Comparison of ENCODE assay signal across 33 cellular contexts in genomic region chr7:115984105-115984504, GRCh38. TPM values are rescaled to one million over a fixed set of nuclear protein-coding genes. Genes with fewer than 3 reads are reported as not detected.
"Had no signal": no experiment of that assay in that cellular context is flagged by ENCODE, and none has a peak within 500 bp of the region (broad histone marks: within the 10 kb centered on the region; RNA-seq: fewer than 3 reads in every experiment).

No MANE protein-coding gene starts in this region.

- ATAC-seq: activated CD4-positive, alpha-beta T cell treated with anti-CD3 and anti-CD28 coated beads for 36 hours; activated T-cell treated with anti-CD3 and anti-CD28 coated beads, Interleukin-2, amount 50 U/mL, for 4 hours; body of pancreas; effector memory CD8-positive, alpha-beta T cell; left lung; naive thymus-derived CD4-positive, alpha-beta T cell; right lobe of liver; T-cell had no signal

- H3K4me1 Mint-ChIP-seq: activated CD4-positive, alpha-beta T cell treated with anti-CD3 and anti-CD28 coated beads for 36 hours; activated naive CD8-positive, alpha-beta T cell treated with anti-CD3 and anti-CD28 coated beads for 36 hours; neural crest cell; T-cell had no signal

- H3K9me3 Mint-ChIP-seq: activated B cell treated with CpG ODN at 0.5 μM for 24 hours; activated naive CD8-positive, alpha-beta T cell treated with anti-CD3 and anti-CD28 coated beads for 36 hours; activated T-cell treated with anti-CD3 and anti-CD28 coated beads, Interleukin-2, amount 50 U/mL, for 4 hours; activated T-helper 2 cell treated with anti-CD3 and anti-CD28 coated beads, Interferon-gamma antibody, Interleukin-2, Interleukin-4, amounts not matched to agents 10 μg/mL and 5 μg/mL and 100 μg/mL, durations not matched to agents 14 hours and 24 hours and 36 hours; effector memory CD8-positive, alpha-beta T cell; neural crest cell; T-cell; type B pancreatic cell had no signal

- DNase-seq: activated B cell treated with CpG ODN at 0.5 μM for 24 hours; activated CD4-positive, alpha-beta T cell treated with anti-CD3 and anti-CD28 coated beads for 36 hours; activated CD4-positive, alpha-beta T cell treated with anti-CD3 and anti-CD28 coated beads, Interleukin-2, amount 50 U/mL, for 4 hours; activated CD8-positive, alpha-beta memory T cell treated with anti-CD3 and anti-CD28 coated beads, Interleukin-2, amount 50 U/mL, for 48 hours; activated naive CD4-positive, alpha-beta T cell; activated naive CD8-positive, alpha-beta T cell treated with anti-CD3 and anti-CD28 coated beads for 36 hours; activated T-cell treated with anti-CD3 and anti-CD28 coated beads, Interleukin-2, amount 50 U/mL, for 4 hours; amygdala; body of pancreas; caudate nucleus; dorsolateral prefrontal cortex; effector memory CD8-positive, alpha-beta T cell; foreskin melanocyte; glutamatergic neuron; immature natural killer cell; kidney glomerular epithelial cell; left lung; naive thymus-derived CD4-positive, alpha-beta T cell; posterior cingulate gyrus; right lobe of liver; stimulated activated CD4-positive, alpha-beta T cell treated with anti-CD3 and anti-CD28 coated beads, Interleukin-2, amount 100 ng/mL, for 48 hours; stimulated activated naive CD4-positive, alpha-beta T cell treated with Interleukin-2 at 50 U/mL for 16 hours; T-cell; T-helper 9 cell had no signal

- H3K27ac ChIP-seq: body of pancreas, dorsolateral prefrontal cortex, esophagus muscularis mucosa, hepatocyte, left lung, right lobe of liver, thoracic aorta, vagina had no signal

- H3K4me3 ChIP-seq: body of pancreas, dorsolateral prefrontal cortex, esophagus muscularis mucosa, hepatocyte, left lung, lung, right lobe of liver, smooth muscle cell, thoracic aorta, vagina had no signal

- H3K27me3 Mint-ChIP-seq: activated B cell treated with CpG ODN at 0.5 μM for 24 hours; activated CD4-positive, alpha-beta T cell treated with anti-CD3 and anti-CD28 coated beads for 36 hours; activated naive CD8-positive, alpha-beta T cell treated with anti-CD3 and anti-CD28 coated beads for 36 hours; effector memory CD8-positive, alpha-beta T cell; naive thymus-derived CD4-positive, alpha-beta T cell; T-cell; type B pancreatic cell had no signal

- H3K27ac Mint-ChIP-seq: activated B cell treated with CpG ODN at 0.5 μM for 24 hours; activated CD4-positive, alpha-beta T cell treated with anti-CD3 and anti-CD28 coated beads for 36 hours; activated naive CD8-positive, alpha-beta T cell treated with anti-CD3 and anti-CD28 coated beads for 36 hours; activated T-helper 2 cell treated with anti-CD3 and anti-CD28 coated beads, Interferon-gamma antibody, Interleukin-2, Interleukin-4, amounts not matched to agents 10 μg/mL and 5 μg/mL and 100 μg/mL, durations not matched to agents 14 hours and 24 hours and 36 hours; effector memory CD8-positive, alpha-beta T cell; immature natural killer cell; naive thymus-derived CD4-positive, alpha-beta T cell; T-cell; type B pancreatic cell had no signal

- H3K27me3 ChIP-seq: body of pancreas, esophagus muscularis mucosa, hepatocyte, left lung, right lobe of liver, vagina had no signal

- H3K36me3 Mint-ChIP-seq: activated naive CD8-positive, alpha-beta T cell treated with anti-CD3 and anti-CD28 coated beads for 36 hours; immature natural killer cell; naive thymus-derived CD4-positive, alpha-beta T cell; T-cell; type B pancreatic cell had no signal

- H3K9me3 ChIP-seq: body of pancreas, esophagus muscularis mucosa, left lung, right lobe of liver, thoracic aorta, vagina had no signal

- H3K4me3 Mint-ChIP-seq: activated B cell treated with CpG ODN at 0.5 μM for 24 hours; activated CD4-positive, alpha-beta T cell treated with anti-CD3 and anti-CD28 coated beads for 36 hours; activated naive CD8-positive, alpha-beta T cell treated with anti-CD3 and anti-CD28 coated beads for 36 hours; activated T-cell treated with anti-CD3 and anti-CD28 coated beads, Interleukin-2, amount 50 U/mL, for 4 hours; effector memory CD8-positive, alpha-beta T cell; immature natural killer cell; naive thymus-derived CD4-positive, alpha-beta T cell; neural crest cell; T-cell; type B pancreatic cell had no signal

RNA-seq across cellular contexts. Expression of gene TFEC, which starts 46.5 kb away (rescaled TPM):
- polyA plus RNA-seq: naive thymus-derived CD4-positive, alpha-beta T cell; smooth muscle cell had no signal
